In genomic region chr11:95790933-95791247, GRCh38 we compare ENCODE assay signal across 8 cellular contexts. TPM values are rescaled to one million over a fixed set of nuclear protein-coding genes. Genes with fewer than 3 reads are reported as not detected.
A peak's percentile ranks its signal among the peaks of the same experiment; 100 is the strongest.
DNase-seq lines count a peak whose midpoint lies in the region; TF ChIP-seq lines count a peak whose summit lies in the region.

No MANE protein-coding gene starts in this region.

- H3K4me3 ChIP-seq in Loucy (ENCODE audit: low read length, poor library complexity, severe bottlenecking) (peak overlapping the region; percentile 89), left ventricle myocardium inferior (peak overlapping the region; percentile 87)

- peak overlapping the region; percentile 86 for H2AFZ ChIP-seq in Loucy (ENCODE audit: low read length)

- peaks cover 89% of the 10 kb centered on the region for H3K79me2 ChIP-seq in Loucy (ENCODE audit: insufficient read depth, low read length)

- peaks cover 74% of the 10 kb centered on the region for H4K20me1 ChIP-seq in Loucy (ENCODE audit: insufficient read depth, low read length, poor library complexity, severe bottlenecking)

- DNase-seq in NK-92 treated with Interleukin-12 subunit alpha and Interleukin-12 subunit beta, amount 100 ng/mL, for 24 hours (lab: John Stamatoyannopoulos, UW), result peak; percentile 33
- DNase-seq in NK-92 (lab: John Stamatoyannopoulos, UW; ENCODE audit: unreplicated experiment), result no peak
- peak; percentile 66 for DNase-seq in SK-N-DZ (ENCODE audit: low spot score)
- DNase-seq in amniotic epithelial cell (ENCODE audit: low read depth), result peak; percentile 72
- DNase-seq in left ventricle myocardium inferior, result peak; percentile 43
- DNase-seq in posterior cingulate gyrus, result peak; percentile 20 to 89 (median 47)
- DNase-seq in ureter (ENCODE audit: low spot score), result peak; percentile 68

- intact Hi-C loops in left ventricle myocardium inferior (cut with micrococcal nuclease), result no loop called here
- intact Hi-C loops in posterior cingulate gyrus (cut with DNase I), result loop anchor here (5.0 kb wide), 1 partner anchor 601 kb away; the partner anchor contains the start of gene JRKL

- peaks cover 11% of the 10 kb centered on the region; the same call in 1 of the 2 replicates for H3K36me3 ChIP-seq in Loucy (ENCODE audit: insufficient read depth, low read length)
- H3K36me3 ChIP-seq in left ventricle myocardium inferior, result peaks cover 18% of the 10 kb centered on the region

- peak overlapping the region; percentile 95 for H3K9ac ChIP-seq in Loucy (ENCODE audit: low read depth, low read length, poor library complexity, severe bottlenecking)

- H3K27me3 ChIP-seq in Loucy (ENCODE audit: insufficient read depth, low read length, poor library complexity, severe bottlenecking) (no peaks in the 10 kb centered on the region), left ventricle myocardium inferior (ENCODE audit: low read depth) (no peaks in the 10 kb centered on the region)

- H3F3A ChIP-seq in Loucy (ENCODE audit: low read depth), result peaks cover 3% of the 10 kb centered on the region

- H3K9me2 ChIP-seq in Loucy (replicated peaks; ENCODE audit: low read depth, low read length), result no peaks in the 10 kb centered on the region

- H3K27ac ChIP-seq in left ventricle myocardium inferior (replicated peaks), result peak overlapping the region; percentile 98

- H3K4me2 ChIP-seq in Loucy (ENCODE audit: low read depth, low read length, poor library complexity, severe bottlenecking), result peak overlapping the region; percentile 97

- H3K9me3 ChIP-seq in Loucy (ENCODE audit: insufficient read depth, low read depth, low read length), result no peaks in the 10 kb centered on the region
- no peaks in the 10 kb centered on the region for H3K9me3 ChIP-seq in left ventricle myocardium inferior (replicated peaks)

- H3K4me1 ChIP-seq in Loucy (ENCODE audit: insufficient read depth, low read length, poor library complexity, severe bottlenecking) (peaks cover 67% of the 10 kb centered on the region), left ventricle myocardium inferior (peaks cover 50% of the 10 kb centered on the region)

- TF ChIP-seq CTCF in Loucy (conservative IDR thresholded peaks at IDR 0.05; ENCODE audit: low read length) (no peak), left ventricle myocardium inferior (IDR thresholded peaks at IDR 0.05; ENCODE audit: borderline replicate concordance) (no peak)

RNA-seq across cellular contexts. Expression of gene CEP57, which starts 0.6 kb away (rescaled TPM):
- polyA plus RNA-seq in SK-N-DZ (2014; cell fraction: cytosol; rRNA removed), result 60.7 and 83.4 TPM in 2 replicates
- 106 and 115 TPM in 2 replicates for polyA plus RNA-seq in SK-N-DZ (2014; cell fraction: nucleus; rRNA removed)
- 22.2 TPM for total RNA-seq in left ventricle myocardium inferior
- 35.6 TPM for total RNA-seq in ureter

RNA-seq across cellular contexts. Expression of gene FAM76B, which starts 1.3 kb away (rescaled TPM):
- 43.3 and 52.2 TPM in 2 replicates for polyA plus RNA-seq in SK-N-DZ (2014; cell fraction: cytosol; rRNA removed)
- 168 and 193 TPM in 2 replicates for polyA plus RNA-seq in SK-N-DZ (2014; cell fraction: nucleus; rRNA removed)
- 6.5 TPM for total RNA-seq in left ventricle myocardium inferior
- total RNA-seq in ureter, result 25.3 TPM
